ENCODE assay signal across 19 cellular contexts in genomic region chr19:50925734-50926133, GRCh38. TPM values are rescaled to one million over a fixed set of nuclear protein-coding genes. Genes with fewer than 3 reads are reported as not detected.
DNase-seq lines count a peak whose midpoint lies in the region; ATAC-seq and TF ChIP-seq lines count a peak whose summit lies in the region.
"Had no signal": no experiment of that assay in that cellular context is flagged by ENCODE, and none has a peak within 500 bp of the region (broad histone marks: within the 10 kb centered on the region; RNA-seq: fewer than 3 reads in every experiment).

No MANE protein-coding gene starts in this region.

- POLR2A ChIA-PET in PC-3 (lab: Charles Lee; ENCODE audit: unreplicated experiment), result no interaction called here

- no peak overlapping the region for H3K4me2 ChIP-seq in mammary epithelial cell (ENCODE audit: insufficient read depth, low read depth, low read length)
- H3K4me2 ChIP-seq in PC-3 (ENCODE audit: low read length), result peak overlapping the region; percentile 23; the same call in 1 of the 2 replicates
- H3K4me2 ChIP-seq: BLaER1 treated with 17β-estradiol and CSF1 and Interleukin-3, amounts not matched to agents 10 nM and 100 nM had no signal

- H3K9me3 ChIP-seq in mammary epithelial cell (replicated peaks; ENCODE audit: insufficient read depth, low read length) (no peaks in the 10 kb centered on the region), breast epithelium (no peaks in the 10 kb centered on the region), PC-3 (ENCODE audit: low read length) (no peaks in the 10 kb centered on the region)
- H3K9me3 ChIP-seq: BLaER1 treated with 17β-estradiol and CSF1 and Interleukin-3, amounts not matched to agents 10 nM and 100 nM had no signal

- H3K4me1 Mint-ChIP-seq in endothelial cell (ENCODE audit: unreplicated experiment), result peaks cover 6% of the 10 kb centered on the region

- CTCF ChIA-PET in mammary epithelial cell (lab: Charles Lee; ENCODE audit: low non-redundant PET), result interaction anchor here (0.6 kb wide), 1 partner anchor 260 kb away, joined by 16 read pairs; no protein-coding TSS in a partner anchor
- CTCF ChIA-PET in PC-3 (lab: Charles Lee), result no interaction called here

- H3K27me3 Mint-ChIP-seq in endothelial cell (ENCODE audit: unreplicated experiment), result no peaks in the 10 kb centered on the region

- H3K79me2 ChIP-seq in mammary epithelial cell (ENCODE audit: insufficient read depth, low read length) (no peaks in the 10 kb centered on the region), PC-3 (ENCODE audit: low read length) (no peaks in the 10 kb centered on the region)

- H3K27me3 ChIP-seq in mammary epithelial cell (ENCODE audit: insufficient read depth, low read length), result no peaks in the 10 kb centered on the region
- peaks cover 0 to 4% of the 10 kb centered on the region in 2 donors for H3K27me3 ChIP-seq in breast epithelium
- H3K27me3 ChIP-seq in PC-3 (ENCODE audit: low read length), result no peaks in the 10 kb centered on the region
- H3K27me3 ChIP-seq: BLaER1 treated with 17β-estradiol and CSF1 and Interleukin-3, amounts not matched to agents 10 nM and 100 nM had no signal

- H3K36me3 Mint-ChIP-seq in endothelial cell (ENCODE audit: low read depth, unreplicated experiment), result no peaks in the 10 kb centered on the region

- no peak for TF ChIP-seq POLR2A in breast epithelium (IDR thresholded peaks at IDR 0.05)

- no peaks in the 10 kb centered on the region for H3F3A ChIP-seq in PC-3 (ENCODE audit: low read length, unreplicated experiment)

- no peak for ATAC-seq in PC-3

- H3K36me3 ChIP-seq in mammary epithelial cell (ENCODE audit: insufficient read depth, low read length) (no peaks in the 10 kb centered on the region), breast epithelium (no peaks in the 10 kb centered on the region), PC-3 (ENCODE audit: low read depth, low read length) (no peaks in the 10 kb centered on the region)
- H3K36me3 ChIP-seq: BLaER1 treated with 17β-estradiol and CSF1 and Interleukin-3, amounts not matched to agents 10 nM and 100 nM had no signal

- H2AFZ ChIP-seq in mammary epithelial cell (ENCODE audit: low read depth, low read length), result no peak overlapping the region
- no peak overlapping the region for H2AFZ ChIP-seq in PC-3 (ENCODE audit: low read length)

- H3K9me3 Mint-ChIP-seq in endothelial cell (ENCODE audit: unreplicated experiment), result no peaks in the 10 kb centered on the region
- H3K9me3 Mint-ChIP-seq: HFFc6 had no signal

- in situ Hi-C loops in mammary epithelial cell (cut with MboI; ENCODE audit: low sequenced_read_pairs in 2 of 2), result loop anchor here (10.0 kb wide), 2 partner anchors 131 to 169 kb away; partner anchors contain the start of gene ACP4 (in 1 of the 2)

- H4K20me1 ChIP-seq in mammary epithelial cell (ENCODE audit: insufficient read depth, low read length) (no peaks in the 10 kb centered on the region), PC-3 (ENCODE audit: low read length) (no peaks in the 10 kb centered on the region)
- H4K20me1 ChIP-seq: BLaER1 treated with 17β-estradiol and CSF1 and Interleukin-3, amounts not matched to agents 10 nM and 100 nM had no signal

- intact Hi-C loops in mammary epithelial cell (cut with micrococcal nuclease) (no loop called here), breast epithelium (cut with DNase I; ENCODE audit: low total_unique reads) (no loop called here), PC-3 (cut with micrococcal nuclease) (no loop called here)

- H3K27ac Mint-ChIP-seq in endothelial cell (ENCODE audit: unreplicated experiment), result no peak overlapping the region
- H3K27ac Mint-ChIP-seq: HFFc6 had no signal

- H3K4me1 ChIP-seq in mammary epithelial cell (ENCODE audit: insufficient read depth, low read length), result peaks cover 28% of the 10 kb centered on the region
- no peaks in the 10 kb centered on the region for H3K4me1 ChIP-seq in breast epithelium
- peaks cover 32% of the 10 kb centered on the region for H3K4me1 ChIP-seq in PC-3 (ENCODE audit: insufficient read depth, low read length)

- no peaks in the 10 kb centered on the region for H3K9me2 ChIP-seq in PC-3 (replicated peaks; ENCODE audit: low read length)

- no peak overlapping the region for H3K4me3 Mint-ChIP-seq in endothelial cell (ENCODE audit: unreplicated experiment)
- H3K4me3 Mint-ChIP-seq: CD8-positive, alpha-beta memory T cell; HFFc6 had no signal

- DNase-seq in mammary epithelial cell (peak; percentile 80), breast epithelium (ENCODE audit: low spot score in 2 of 2) (no peak), PC-3 (peak; percentile 96), epithelial cell of esophagus (ENCODE audit: low read depth) (peak; percentile 56), kidney tubule cell (ENCODE audit: low spot score) (peak; percentile 14), endothelial cell (ENCODE audit: low spot score) (no peak), NCI-H774 (lab: John Stamatoyannopoulos, UW) (no peak), islet precursor cell (no peak)
- DNase-seq: 8988T; CD8-positive, alpha-beta memory T cell; DMS79; HFFc6; MM.1S; NCI-H187; NCI-H748 treated with DMSO at 0.1 percent for 48 hours; Right ventricle myocardium superior had no signal

- BruUV-seq in mammary epithelial cell (replicated peaks; lab: Mats Ljungman, UMichigan) (no TSS peak), PC-3 (replicated peaks; lab: Mats Ljungman, UMichigan) (no TSS peak)

- no peak overlapping the region for H3K9ac ChIP-seq in mammary epithelial cell (ENCODE audit: insufficient read depth, low read length)
- no peak overlapping the region for H3K9ac ChIP-seq in PC-3 (ENCODE audit: low read length)
- H3K9ac ChIP-seq: BLaER1 treated with 17β-estradiol and CSF1 and Interleukin-3, amounts not matched to agents 10 nM and 100 nM had no signal

- H3K4me3 ChIP-seq in mammary epithelial cell (replicated peaks in 1 of 3; ENCODE audit: insufficient read depth in 1 of 3, low read depth in 2 of 3, low read length in 3 of 3) (no peak overlapping the region), breast epithelium (no peak overlapping the region), PC-3 (ENCODE audit: low read length) (no peak overlapping the region), epithelial cell of esophagus (ENCODE audit: low read length) (no peak overlapping the region)
- H3K4me3 ChIP-seq: BLaER1 treated with 17β-estradiol and CSF1 and Interleukin-3, amounts not matched to agents 10 nM and 100 nM; SK-N-MC had no signal

- no peak for TF ChIP-seq CTCF in mammary epithelial cell (conservative IDR thresholded peaks at IDR 0.05 in 1 of 2, IDR thresholded peaks at IDR 0.05 in 1 of 2; ENCODE audit: extremely low read depth in 1 of 2, insufficient read depth in 1 of 2, low read depth in 1 of 2, low read length in 2 of 2)
- no peak for TF ChIP-seq CTCF in breast epithelium (IDR thresholded peaks at IDR 0.05)
- TF ChIP-seq CTCF in PC-3 (conservative IDR thresholded peaks at IDR 0.05; ENCODE audit: low read depth, low read length), result no peak
- no peak for TF ChIP-seq CTCF in epithelial cell of esophagus (IDR thresholded peaks at IDR 0.05; ENCODE audit: insufficient read depth, low read depth, low read length, missing control alignments)
- no peak for TF ChIP-seq CTCF in endothelial cell (IDR thresholded peaks at IDR 0.05; ENCODE audit: unreplicated experiment)

- dilution Hi-C loops in mammary epithelial cell (cut with HindIII; ENCODE audit: low sequenced_read_pairs), result no loop called here

- no peak overlapping the region for H3K27ac ChIP-seq in mammary epithelial cell (ENCODE audit: insufficient read depth, low read depth, low read length)
- no peak overlapping the region for H3K27ac ChIP-seq in breast epithelium
- H3K27ac ChIP-seq in PC-3 (ENCODE audit: low read length), result peak overlapping the region; percentile 44
- H3K27ac ChIP-seq: BLaER1 treated with 17β-estradiol and CSF1 and Interleukin-3, amounts not matched to agents 10 nM and 100 nM; SK-N-MC had no signal

- WGBS in mammary epithelial cell (ENCODE audit: low coverage, missing lambda C conversion rate), result 29% methylated on average over 2 of the region's 2 CpGs

RNA-seq across cellular contexts. Expression of gene KLK4, which starts 14.5 kb away (rescaled TPM):
- total RNA-seq in mammary epithelial cell, result not detected
- polyA plus RNA-seq in mammary epithelial cell, result not detected
- polyA minus RNA-seq in mammary epithelial cell, result not detected
- not detected for total RNA-seq in breast epithelium
- total RNA-seq in PC-3 (2014; rRNA removed), result not detected in 2 replicates
- total RNA-seq in endothelial cell (ENCODE audit: unreplicated experiment), result not detected
- total RNA-seq: CD8-positive, alpha-beta memory T cell; H4; HFFc6; Right ventricle myocardium superior had no signal
- polyA plus RNA-seq: CD8-positive, alpha-beta memory T cell had no signal

RNA-seq across cellular contexts. Expression of gene KLK5, which starts 27.1 kb away (rescaled TPM):
- total RNA-seq in mammary epithelial cell, result 1,000 to 10,000 TPM in 1 of 2 donors, 100 to 1,000 TPM in 1; 485 to 1,207 TPM
- polyA plus RNA-seq in mammary epithelial cell, result 1,184 TPM
- 1,437 TPM for polyA minus RNA-seq in mammary epithelial cell
- 100 to 1,000 TPM in 1 of 3 donors, 10 to 100 TPM in 1, not detected in 1; 16.1 to 182 TPM for total RNA-seq in breast epithelium
- total RNA-seq in PC-3 (2014; rRNA removed), result 58.5 and 59.0 TPM in 2 replicates
- total RNA-seq in endothelial cell (ENCODE audit: unreplicated experiment), result not detected
- total RNA-seq: CD8-positive, alpha-beta memory T cell; H4; HFFc6; Right ventricle myocardium superior had no signal
- polyA plus RNA-seq: CD8-positive, alpha-beta memory T cell had no signal

RNA-seq across cellular contexts. Expression of gene KLK6, which starts 43.7 kb away (rescaled TPM):
- total RNA-seq in mammary epithelial cell, result 100 to 1,000 TPM in 1 of 2 donors, 10 to 100 TPM in 1; 12.7 to 175 TPM
- 34.6 TPM for polyA plus RNA-seq in mammary epithelial cell
- 35.4 TPM for polyA minus RNA-seq in mammary epithelial cell
- total RNA-seq in breast epithelium, result 10 to 100 TPM in 1 of 3 donors, under 1 TPM in 1, not detected in 1; 0.98 to 14.8 TPM
- total RNA-seq in PC-3 (2014; rRNA removed), result 73.7 and 75.0 TPM in 2 replicates
- 0.67 TPM for total RNA-seq in endothelial cell (ENCODE audit: unreplicated experiment)
- total RNA-seq: CD8-positive, alpha-beta memory T cell; H4; HFFc6; Right ventricle myocardium superior had no signal
- polyA plus RNA-seq: CD8-positive, alpha-beta memory T cell had no signal

RNA-seq across cellular contexts. Expression of gene KLK2, which starts 52.5 kb away (rescaled TPM):
- total RNA-seq in mammary epithelial cell (not detected), breast epithelium (10 to 100 TPM in 1 of 3 donors, under 1 TPM in 2; 0.44 to 14.7 (median 0.48) TPM), PC-3 (2014; rRNA removed) (not detected in 2 replicates), endothelial cell (ENCODE audit: unreplicated experiment) (not detected)
- not detected for polyA plus RNA-seq in mammary epithelial cell
- not detected for polyA minus RNA-seq in mammary epithelial cell
- total RNA-seq: CD8-positive, alpha-beta memory T cell; H4; HFFc6; Right ventricle myocardium superior had no signal
- polyA plus RNA-seq: CD8-positive, alpha-beta memory T cell had no signal

RNA-seq across cellular contexts. Expression of gene KLK7, which starts 58.0 kb away (rescaled TPM):
- total RNA-seq in mammary epithelial cell, result 100 to 1,000 TPM in 1 of 2 donors, 10 to 100 TPM in 1; 47.3 to 584 TPM
- polyA plus RNA-seq in mammary epithelial cell, result 196 TPM
- 231 TPM for polyA minus RNA-seq in mammary epithelial cell
- 100 to 1,000 TPM in 1 of 3 donors, 1 to 10 TPM in 1, not detected in 1; 7.5 to 103 TPM for total RNA-seq in breast epithelium
- total RNA-seq in PC-3 (2014; rRNA removed), result 0.23 and 3.6 TPM in 2 replicates
- total RNA-seq in endothelial cell (ENCODE audit: unreplicated experiment), result not detected
- total RNA-seq: CD8-positive, alpha-beta memory T cell; H4; HFFc6; Right ventricle myocardium superior had no signal
- polyA plus RNA-seq: CD8-positive, alpha-beta memory T cell had no signal

Comparison
In these comparisons a context has a peak if more than half of its experiments do, and no peak if none do; other contexts are left out.
1. DNase-seq: peak in mammary epithelial cell (single experiment), PC-3 (single experiment), epithelial cell of esophagus (single experiment) and kidney tubule cell (single experiment); none in breast epithelium (0 of 2), endothelial cell (single experiment), NCI-H774 (single experiment) and islet precursor cell (single experiment).